In genomic region chr10:86077871-86078638, GRCh38 we compare ENCODE assay signal across 19 cellular contexts.
DNase-seq lines count a peak whose midpoint lies in the region; ATAC-seq, FAIRE-seq and TF ChIP-seq lines count a peak whose summit lies in the region.
"Had no signal": no experiment of that assay in that cellular context is flagged by ENCODE, and none has a peak within 500 bp of the region (broad histone marks: within the 10 kb centered on the region; RNA-seq: fewer than 3 reads in every experiment).

No MANE protein-coding gene starts in this region.

- H4K20me1 ChIP-seq in H1 (replicated peaks in 1 of 2; ENCODE audit: control insufficient read depth in 1 of 2, insufficient read depth in 2 of 2, low read length in 2 of 2) = no peaks in the 10 kb centered on the region
- H4K20me1 ChIP-seq: BLaER1 had no signal

- CTCF ChIA-PET in activated CD8-positive, alpha-beta memory T cell treated with anti-CD3 and anti-CD28 coated beads, Interleukin-2, amount 10 ng/mL, durations not matched to agents 7 days and 5 days (lab: Charles Lee) = no interaction called here
- CTCF ChIA-PET in H1 (lab: Charles Lee; ENCODE audit: partially characterized antibody) = interaction anchor here (0.5 to 2.4 kb wide), 10 partner anchors 10 to 826 kb away, joined by 3 to 8 read pairs (median 4); no protein-coding TSS in a partner anchor

- 0 out of 2 replicates have a peak overlapping the region, but pooled peaks have one; percentile 39 for H2AK5ac ChIP-seq in H1 (ENCODE audit: low read depth, low read length)

- H3K4ac ChIP-seq in H1 (replicated peaks; ENCODE audit: insufficient read length, low read depth, low read length) = no peak overlapping the region

- no peaks in the 10 kb centered on the region for H3K36me3 Mint-ChIP-seq in activated CD8-positive, alpha-beta memory T cell treated with anti-CD3 and anti-CD28 coated beads, Interleukin-2, amount 10 ng/mL, durations not matched to agents 7 days and 5 days
- H3K36me3 Mint-ChIP-seq: CD8-positive, alpha-beta T cell had no signal

- H3K4me3 ChIP-seq in H1 (ENCODE audit: extremely low read depth in 1 of 4, insufficient read depth in 2 of 4, low read depth in 3 of 4, low read length in 4 of 4) (no peak overlapping the region), stomach (no peak overlapping the region)
- H3K4me3 ChIP-seq: BLaER1 had no signal

- intact Hi-C loops in stomach (cut with DNase I; ENCODE audit: low total_unique reads) = no loop called here

- no peak for FAIRE-seq in H1 (lab: Jason Lieb, UNC)
- FAIRE-seq: A204.1, D721Med, GM19239, H54 had no signal

- POLR2A ChIA-PET in H1 (lab: Charles Lee; ENCODE audit: partially characterized antibody) = no interaction called here

- H4K8ac ChIP-seq in H1 (ENCODE audit: extremely low read depth, insufficient read depth, low read length) = no peak overlapping the region; the same call in 1 of the 2 replicates

- H3K36me3 ChIP-seq in H1 (ENCODE audit: control insufficient read depth in 2 of 4, insufficient read depth in 4 of 4, low read length in 3 of 4) = no peaks in the 10 kb centered on the region
- no peaks in the 10 kb centered on the region for H3K36me3 ChIP-seq in stomach
- H3K36me3 ChIP-seq: BLaER1 had no signal

- H3K4me3 Mint-ChIP-seq in activated CD8-positive, alpha-beta memory T cell treated with anti-CD3 and anti-CD28 coated beads, Interleukin-2, amount 10 ng/mL, durations not matched to agents 7 days and 5 days = no peak overlapping the region
- H3K4me3 Mint-ChIP-seq: CD8-positive, alpha-beta T cell had no signal

- H3K9ac ChIP-seq in H1 (replicated peaks in 1 of 4; ENCODE audit: extremely low read depth in 1 of 4, low read depth in 3 of 4, low read length in 3 of 4) = no peak overlapping the region
- H3K9ac ChIP-seq: BLaER1 had no signal

- no peaks in the 10 kb centered on the region for H3K79me1 ChIP-seq in H1 (ENCODE audit: low read depth, low read length)

- no peak overlapping the region for H2BK20ac ChIP-seq in H1 (ENCODE audit: low read length)

- TF ChIP-seq CTCF in H1 (IDR thresholded peaks at IDR 0.05; ENCODE audit: control extremely low read depth in 1 of 3, insufficient read depth in 1 of 3, low read depth in 1 of 3, low read length in 3 of 3) = no peak
- TF ChIP-seq CTCF in stomach (IDR thresholded peaks at IDR 0.05) = no peak

- no peaks in the 10 kb centered on the region for H3K79me2 ChIP-seq in H1 (ENCODE audit: control insufficient read depth in 1 of 2, insufficient read depth in 2 of 2, low read length in 2 of 2)

- DNase-seq in activated CD8-positive, alpha-beta memory T cell treated with anti-CD3 and anti-CD28 coated beads, Interleukin-2, amount 10 ng/mL, durations not matched to agents 7 days and 5 days = peak; percentile 28
- no peak for DNase-seq in activated CD8-positive, alpha-beta memory T cell treated with anti-CD3 and anti-CD28 coated beads for 24 hours
- DNase-seq in H1 (ENCODE audit: low read depth in 1 of 2, low spot score in 2 of 2) = no peak
- peak; percentile 2 for DNase-seq in midbrain (lab: John Stamatoyannopoulos, UW)
- peak; percentile 14 for DNase-seq in stomach
- no peak for DNase-seq in NCI-H526 treated with DMSO at 0.1 percent for 48 hours (lab: John Stamatoyannopoulos, UW)
- no peak for DNase-seq in HUDEP-2 (lab: John Stamatoyannopoulos, UW; ENCODE audit: unreplicated experiment in 76 of 76)
- DNase-seq: DMS79, NCI-H187 treated with DMSO at 0.1 percent for 48 hours, NCI-H2171, NCI-H446 treated with DMSO at 0.1 percent for 48 hours, NCI-H774 had no signal

- TF ChIP-seq POLR2A in H1 (IDR thresholded peaks at IDR 0.05; ENCODE audit: control extremely low read depth in 1 of 2, low read depth in 2 of 2, low read length in 2 of 2) (no peak), stomach (IDR thresholded peaks at IDR 0.05) (no peak)

- H3K56ac ChIP-seq in H1 (replicated peaks; ENCODE audit: insufficient read length, low read depth, low read length) = no peak overlapping the region

- H2BK5ac ChIP-seq in H1 (ENCODE audit: low read depth, low read length) = peak overlapping the region; percentile 81; the same call in 1 of the 2 replicates

- H3K27me3 ChIP-seq in H1 (replicated peaks in 1 of 4; ENCODE audit: control insufficient read depth in 3 of 4, extremely low read depth in 1 of 4, insufficient read depth in 3 of 4, low read length in 3 of 4) (no peaks in the 10 kb centered on the region), stomach (peaks cover 0 to 5% (median 0%) of the 10 kb centered on the region in 3 donors)
- H3K27me3 ChIP-seq: BLaER1 had no signal

- no peak overlapping the region for H2BK15ac ChIP-seq in H1 (ENCODE audit: low read length)

- no peaks in the 10 kb centered on the region for H3K23me2 ChIP-seq in H1 (ENCODE audit: low read depth, low read length)

- no peak overlapping the region for H3K18ac ChIP-seq in H1 (ENCODE audit: extremely low read depth, low read length)

- no peak overlapping the region for H3K4me2 ChIP-seq in H1 (ENCODE audit: insufficient read depth in 1 of 2, low read depth in 2 of 2, low read length in 2 of 2)
- H3K4me2 ChIP-seq: BLaER1 had no signal

- peaks cover 6% of the 10 kb centered on the region for H3K27me3 Mint-ChIP-seq in activated CD8-positive, alpha-beta memory T cell treated with anti-CD3 and anti-CD28 coated beads, Interleukin-2, amount 10 ng/mL, durations not matched to agents 7 days and 5 days

- no peak overlapping the region for H2BK12ac ChIP-seq in H1 (ENCODE audit: low read depth, low read length)

- H3K23ac ChIP-seq in H1 (ENCODE audit: insufficient read length) = no peak overlapping the region

- H3K27ac Mint-ChIP-seq in activated CD8-positive, alpha-beta memory T cell treated with anti-CD3 and anti-CD28 coated beads, Interleukin-2, amount 10 ng/mL, durations not matched to agents 7 days and 5 days = no peak overlapping the region
- H3K27ac Mint-ChIP-seq: CD8-positive, alpha-beta T cell had no signal

- no peaks in the 10 kb centered on the region for H3K9me3 ChIP-seq in H1 (ENCODE audit: insufficient read depth in 2 of 2, low read depth in 1 of 2, low read length in 1 of 2)
- H3K9me3 ChIP-seq in stomach = no peaks in the 10 kb centered on the region
- H3K9me3 ChIP-seq: BLaER1 had no signal

- no peak for TF ChIP-seq RAD21 in H1 (IDR thresholded peaks at IDR 0.05 in 1 of 2, conservative IDR thresholded peaks at IDR 0.05 in 1 of 2; ENCODE audit: low read depth in 2 of 2, low read length in 2 of 2)

- no peak for TF ChIP-seq EP300 in H1 (IDR thresholded peaks at IDR 0.05; ENCODE audit: borderline replicate concordance in 1 of 2, low read depth in 2 of 2, low read length in 2 of 2)
- no peak for TF ChIP-seq EP300 in stomach (IDR thresholded peaks at IDR 0.05)

- H2AFZ ChIP-seq in H1 (ENCODE audit: low read length) = no peak overlapping the region

- no peak overlapping the region for H3K27ac ChIP-seq in H1 (ENCODE audit: low read depth, low read length)
- no peak overlapping the region for H3K27ac ChIP-seq in stomach
- H3K27ac ChIP-seq: BLaER1 had no signal

- no peaks in the 10 kb centered on the region for H3K4me1 Mint-ChIP-seq in activated CD8-positive, alpha-beta memory T cell treated with anti-CD3 and anti-CD28 coated beads, Interleukin-2, amount 10 ng/mL, durations not matched to agents 7 days and 5 days

- peaks cover 0 to 8% (median 5%) of the 10 kb centered on the region in 4 experiments; a peak in 4 of 7 replicates for H3K4me1 ChIP-seq in H1 (replicated peaks in 1 of 4; ENCODE audit: control insufficient read depth in 3 of 4, insufficient read depth in 4 of 4, low read length in 3 of 4)
- H3K4me1 ChIP-seq in stomach = no peaks in the 10 kb centered on the region
- H3K4me1 ChIP-seq: BLaER1 had no signal

- no peak overlapping the region for H4K91ac ChIP-seq in H1 (replicated peaks; ENCODE audit: insufficient read length, low read length)

- no peak overlapping the region for H2BK120ac ChIP-seq in H1 (replicated peaks; ENCODE audit: low read depth, low read length)

- 84% methylated on average over 9 of the region's 9 CpGs; no CpG with 5 or more reads in 1 of the 2 experiments for WGBS in H1 (ENCODE audit: extremely low coverage in 1 of 2, insufficient coverage in 1 of 2, insufficient read length in 1 of 2, insufficient replicate concordance in 2 of 2, low coverage in 1 of 2, low lambda C conversion rate in 2 of 2, missing lambda C conversion rate in 1 of 2), 2 experiments
- WGBS in stomach, 5 donors = 82 to 88% (median 85%) methylated on average over 7 to 9 of the region's 9 CpGs

- no peak overlapping the region for H3K14ac ChIP-seq in H1 (ENCODE audit: insufficient read length)

- no peak for ATAC-seq in activated CD8-positive, alpha-beta memory T cell treated with anti-CD3 and anti-CD28 coated beads, Interleukin-2, amount 10 ng/mL, durations not matched to agents 7 days and 5 days
- no peak for ATAC-seq in HG03139 (IDR thresholded peaks at IDR 0.05; ENCODE audit: unreplicated experiment)
- ATAC-seq: CD8-positive, alpha-beta T cell had no signal

- no peaks in the 10 kb centered on the region for H3K9me3 Mint-ChIP-seq in activated CD8-positive, alpha-beta memory T cell treated with anti-CD3 and anti-CD28 coated beads, Interleukin-2, amount 10 ng/mL, durations not matched to agents 7 days and 5 days (ENCODE audit: low read depth)
- H3K9me3 Mint-ChIP-seq: CD8-positive, alpha-beta T cell had no signal

- no peak overlapping the region for H4K5ac ChIP-seq in H1 (ENCODE audit: insufficient read length, low read depth, low read length)

TF ChIP-seq in H1, 55 proteins besides CTCF, POLR2A, EP300 and RAD21:
- TF ChIP-seq USF2 (IDR thresholded peaks at IDR 0.05; ENCODE audit: low read length) = no peak
- no peak for TF ChIP-seq MAX (IDR thresholded peaks at IDR 0.05)

Comparison
In these comparisons a context has a peak if more than half of its experiments do, and no peak if none do; other contexts are left out.
1. DNase-seq: peak in activated CD8-positive, alpha-beta memory T cell treated with anti-CD3 and anti-CD28 coated beads, Interleukin-2, amount 10 ng/mL, durations not matched to agents 7 days and 5 days (single experiment), midbrain (single experiment) and stomach (single experiment); none in activated CD8-positive, alpha-beta memory T cell treated with anti-CD3 and anti-CD28 coated beads for 24 hours (single experiment), H1 (0 of 2), NCI-H526 treated with DMSO at 0.1 percent for 48 hours (single experiment) and HUDEP-2 (0 of 76).